24 cellular contexts compared by ENCODE assay signal in the genomic region with DNA sequence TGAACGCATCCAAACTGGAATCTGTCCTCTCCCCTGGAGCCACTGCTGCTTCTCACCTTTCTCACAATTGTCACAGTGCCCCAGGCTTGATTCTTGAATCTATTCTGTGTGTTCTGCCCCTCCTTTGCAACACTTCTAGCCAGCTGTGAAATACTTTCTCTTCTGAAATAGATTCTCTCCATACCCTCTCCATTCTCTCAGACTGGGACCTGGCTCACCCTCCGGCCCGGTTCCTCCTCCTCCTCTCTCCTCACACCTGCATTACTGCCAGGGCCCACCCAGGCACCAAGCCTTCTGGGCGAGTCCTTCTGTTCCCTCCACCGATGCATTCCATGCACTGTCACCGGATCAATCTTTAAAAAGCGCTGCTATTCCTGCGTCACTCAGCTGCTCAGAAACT.
"Had no signal": no experiment of that assay in that cellular context is flagged by ENCODE, and none has a peak within 500 bp of the region (broad histone marks: within the 10 kb centered on the region; RNA-seq: fewer than 3 reads in every experiment).

No MANE protein-coding gene starts in this region.

- H3K27me3 ChIP-seq: brain microvascular endothelial cell, right atrium auricular region, suprapubic skin, upper lobe of right lung had no signal

- H3K27ac Mint-ChIP-seq: activated CD4-positive, alpha-beta T cell treated with anti-CD3 and anti-CD28 coated beads, Interleukin-2, amount 10 ng/mL, durations not matched to agents 24 days and 14 days; activated CD8-positive, alpha-beta T cell treated with anti-CD3 and anti-CD28 coated beads for 36 hours; activated naive CD8-positive, alpha-beta T cell treated with anti-CD3 and anti-CD28 coated beads, Interleukin-2, amount 10 ng/mL, durations not matched to agents 7 days and 5 days; activated T-helper 17 cell treated with anti-CD3 and anti-CD28 coated beads, Interleukin-2, amount 50 U/mL, for 72 hours; mesothelial cell of epicardium; nephron; T-cell had no signal

- H3K27ac ChIP-seq: brain microvascular endothelial cell, coronary artery, esophagus squamous epithelium, lower lobe of right lung, prostate gland, right atrium auricular region, suprapubic skin, upper lobe of right lung had no signal

- ATAC-seq: activated CD8-positive, alpha-beta T cell treated with anti-CD3 and anti-CD28 coated beads for 36 hours; activated T-helper 17 cell treated with anti-CD3 and anti-CD28 coated beads, Interleukin-2, amount 50 U/mL, for 72 hours; left cardiac atrium; lower lobe of right lung; T-cell; upper lobe of right lung had no signal

- H3K4me3 ChIP-seq: coronary artery, esophagus squamous epithelium, lower lobe of right lung, prostate gland, right atrium auricular region, suprapubic skin, upper lobe of right lung had no signal

- H3K27me3 Mint-ChIP-seq: activated CD8-positive, alpha-beta T cell treated with anti-CD3 and anti-CD28 coated beads for 36 hours; activated T-helper 17 cell treated with anti-CD3 and anti-CD28 coated beads, Interleukin-2, amount 50 U/mL, for 72 hours; central memory CD8-positive, alpha-beta T cell had no signal

- H3K4me1 ChIP-seq: esophagus squamous epithelium, lower lobe of right lung, prostate gland, suprapubic skin, upper lobe of right lung had no signal

- H3K9me3 Mint-ChIP-seq: activated CD4-positive, alpha-beta T cell treated with anti-CD3 and anti-CD28 coated beads, Interleukin-2, amount 10 ng/mL, durations not matched to agents 24 days and 14 days; activated CD8-positive, alpha-beta T cell treated with anti-CD3 and anti-CD28 coated beads for 36 hours; activated T-helper 17 cell treated with anti-CD3 and anti-CD28 coated beads, Interleukin-2, amount 50 U/mL, for 72 hours; central memory CD8-positive, alpha-beta T cell; mesothelial cell of epicardium; nephron; T-cell had no signal

- H3K4me3 Mint-ChIP-seq: activated CD4-positive, alpha-beta T cell treated with anti-CD3 and anti-CD28 coated beads, Interleukin-2, amount 10 ng/mL, durations not matched to agents 24 days and 14 days; activated CD8-positive, alpha-beta T cell treated with anti-CD3 and anti-CD28 coated beads for 36 hours; activated naive CD8-positive, alpha-beta T cell treated with anti-CD3 and anti-CD28 coated beads, Interleukin-2, amount 10 ng/mL, durations not matched to agents 7 days and 5 days; activated T-helper 17 cell treated with anti-CD3 and anti-CD28 coated beads, Interleukin-2, amount 50 U/mL, for 72 hours; central memory CD8-positive, alpha-beta T cell; mesothelial cell of epicardium; T-cell had no signal

- H3K9me3 ChIP-seq: esophagus squamous epithelium, lower lobe of right lung, prostate gland, right atrium auricular region, SK-N-SH, suprapubic skin, upper lobe of right lung had no signal

- H3K36me3 Mint-ChIP-seq: activated naive CD8-positive, alpha-beta T cell treated with anti-CD3 and anti-CD28 coated beads, Interleukin-2, amount 10 ng/mL, durations not matched to agents 7 days and 5 days; T-cell had no signal

- H3K36me3 ChIP-seq: brain microvascular endothelial cell, esophagus squamous epithelium, lower lobe of right lung, prostate gland, right atrium auricular region, suprapubic skin, upper lobe of right lung had no signal

- DNase-seq: activated CD4-positive, alpha-beta T cell treated with anti-CD3 and anti-CD28 coated beads, Interleukin-2, amount 10 ng/mL, durations not matched to agents 24 days and 14 days; activated CD4-positive, CD25-positive, alpha-beta regulatory T cell; activated CD8-positive, alpha-beta T cell treated with anti-CD3 and anti-CD28 coated beads for 36 hours; activated naive CD4-positive, alpha-beta T cell; activated naive CD8-positive, alpha-beta T cell treated with anti-CD3 and anti-CD28 coated beads, Interleukin-2, amount 10 ng/mL, durations not matched to agents 7 days and 5 days; activated T-cell treated with anti-CD3 and anti-CD28 coated beads, Interleukin-2, amount 50 U/mL, for 1 hour; brain microvascular endothelial cell; effector CD8-positive, alpha-beta T cell; esophagus squamous epithelium; left cardiac atrium; lower lobe of right lung; SK-N-SH; stimulated activated CD4-positive, alpha-beta T cell treated with anti-CD3 and anti-CD28 coated beads, Interleukin-2, amount 100 ng/mL, for 24 hours; stimulated activated naive CD4-positive, alpha-beta T cell treated with Interleukin-2 at 50 U/mL for 16 hours; T-cell; upper lobe of right lung had no signal

- H3K4me1 Mint-ChIP-seq: activated CD4-positive, alpha-beta T cell treated with anti-CD3 and anti-CD28 coated beads, Interleukin-2, amount 10 ng/mL, durations not matched to agents 24 days and 14 days; activated naive CD8-positive, alpha-beta T cell treated with anti-CD3 and anti-CD28 coated beads, Interleukin-2, amount 10 ng/mL, durations not matched to agents 7 days and 5 days; activated T-helper 17 cell treated with anti-CD3 and anti-CD28 coated beads, Interleukin-2, amount 50 U/mL, for 72 hours; central memory CD8-positive, alpha-beta T cell; T-cell had no signal
